In genomic region chr3:47380601-47381316, GRCh38 we compare ENCODE assay signal across 8 cellular contexts. TPM values are rescaled to one million over a fixed set of nuclear protein-coding genes. Genes with fewer than 3 reads are reported as not detected.
DNase-seq lines count a peak whose midpoint lies in the region; ATAC-seq and TF ChIP-seq lines count a peak whose summit lies in the region.

TSS of gene PTPN23 (plus strand) at chr3:47381021. CDS start at chr3:47381097, 76 bp downstream.

- intact Hi-C loops in spleen (cut with DNase I; ENCODE audit: low total_unique reads), result no loop called here

- H3K9me3 ChIP-seq in spleen, result no peaks in the 10 kb centered on the region

- peaks cover 37 to 46% of the 10 kb centered on the region in 2 donors for H3K4me1 Mint-ChIP-seq in immature natural killer cell

- DNase-seq in AG08396 (ENCODE audit: low spot score) (peak; percentile 99), NCI-H345 treated with DMSO at 0.1 percent for 48 hours (lab: John Stamatoyannopoulos, UW; ENCODE audit: unreplicated experiment) (peak; percentile 94), immature natural killer cell (peak; percentile 98 to 99 (median 98)), spleen (peak; percentile 100)
- peak; percentile 91 to 97 (median 95) for DNase-seq in activated CD4-positive, CD25-positive, alpha-beta regulatory T cell (lab: John Stamatoyannopoulos, UW)
- DNase-seq in central memory CD4-positive, alpha-beta T cell, result peak; percentile 98

- H3K27me3 ChIP-seq in spleen (replicated peaks in 1 of 7), result no peaks in the 10 kb centered on the region

- peak within 1 kb of the TSS; percentile 92 to 100 (median 98) for H3K4me3 Mint-ChIP-seq in immature natural killer cell

- H3K36me3 ChIP-seq in spleen, result peaks cover 0 to 25% (median 0%) of the 10 kb centered on the region in 6 donors

- peak in 4 of 11 experiments; percentile 8 to 50 (median 30) for TF ChIP-seq CTCF in spleen (IDR thresholded peaks at IDR 0.05 in 8 of 11, conservative IDR thresholded peaks at IDR 0.05 in 3 of 11)

- H3K36me3 Mint-ChIP-seq in immature natural killer cell, result no peaks in the 10 kb centered on the region

- no peaks in the 10 kb centered on the region for H3K9me3 Mint-ChIP-seq in immature natural killer cell

- 0 to 1% (median 0%) methylated on average over 37 to 61 of the region's 61 CpGs for WGBS in spleen, 5 donors

- TF ChIP-seq POLR2A in spleen (IDR thresholded peaks at IDR 0.05), result peak; percentile 55 to 80 (median 69)

- ATAC-seq in GM19023 (IDR thresholded peaks at IDR 0.05; ENCODE audit: unreplicated experiment), result peak; percentile 80
- ATAC-seq in HG03280 (IDR thresholded peaks at IDR 0.05; ENCODE audit: unreplicated experiment), result peak; percentile 77

- H3K4me1 ChIP-seq in spleen, result peaks cover 18 to 79% (median 57%) of the 10 kb centered on the region in 6 donors

- H3K27ac ChIP-seq in spleen, result peak within 1 kb of the TSS; percentile 81 to 98 (median 94)

- peaks cover 8 to 16% (median 11%) of the 10 kb centered on the region in 3 donors for H3K27me3 Mint-ChIP-seq in immature natural killer cell (ENCODE audit: low read depth in 3 of 3)

- H3K27ac Mint-ChIP-seq in immature natural killer cell, result peak within 1 kb of the TSS; percentile 98 to 100 (median 99)

- H3K4me3 ChIP-seq in spleen, result peak within 1 kb of the TSS; percentile 71 to 100 (median 92)

RNA-seq across cellular contexts. Expression of gene PTPN23, which starts in this region (rescaled TPM):
- polyA plus RNA-seq in immature natural killer cell (1 to 10 TPM in 1 of 3 donors, under 1 TPM in 2; 0.62 to 7.1 (median 0.68) TPM), spleen (10 to 100 TPM in 1 of 3 donors, 1 to 10 TPM in 2; 5.0 to 19.1 (median 8.0) TPM)
- total RNA-seq in spleen, result 100 to 1,000 TPM in 1 of 7 donors, 10 to 100 TPM in 6; 27.8 to 195 (median 49.8) TPM

Comparison
In these comparisons a context has a peak if more than half of its experiments do, and no peak if none do; other contexts are left out.
1. Peak in every context shown above with its lines: DNase-seq, ATAC-seq, H3K4me3 ChIP-seq and H3K27ac ChIP-seq.